In genomic region chr9:129863059-129863690, GRCh38 we compare ENCODE assay signal across 1 cellular context.
TF ChIP-seq lines count a peak whose summit lies in the region.

No MANE protein-coding gene starts in this region.

TF ChIP-seq in K562, 482 proteins besides CTCF, POLR2A, EP300 and RAD21 (continued from another document and continues in another):
- TF ChIP-seq, protein P1, sequence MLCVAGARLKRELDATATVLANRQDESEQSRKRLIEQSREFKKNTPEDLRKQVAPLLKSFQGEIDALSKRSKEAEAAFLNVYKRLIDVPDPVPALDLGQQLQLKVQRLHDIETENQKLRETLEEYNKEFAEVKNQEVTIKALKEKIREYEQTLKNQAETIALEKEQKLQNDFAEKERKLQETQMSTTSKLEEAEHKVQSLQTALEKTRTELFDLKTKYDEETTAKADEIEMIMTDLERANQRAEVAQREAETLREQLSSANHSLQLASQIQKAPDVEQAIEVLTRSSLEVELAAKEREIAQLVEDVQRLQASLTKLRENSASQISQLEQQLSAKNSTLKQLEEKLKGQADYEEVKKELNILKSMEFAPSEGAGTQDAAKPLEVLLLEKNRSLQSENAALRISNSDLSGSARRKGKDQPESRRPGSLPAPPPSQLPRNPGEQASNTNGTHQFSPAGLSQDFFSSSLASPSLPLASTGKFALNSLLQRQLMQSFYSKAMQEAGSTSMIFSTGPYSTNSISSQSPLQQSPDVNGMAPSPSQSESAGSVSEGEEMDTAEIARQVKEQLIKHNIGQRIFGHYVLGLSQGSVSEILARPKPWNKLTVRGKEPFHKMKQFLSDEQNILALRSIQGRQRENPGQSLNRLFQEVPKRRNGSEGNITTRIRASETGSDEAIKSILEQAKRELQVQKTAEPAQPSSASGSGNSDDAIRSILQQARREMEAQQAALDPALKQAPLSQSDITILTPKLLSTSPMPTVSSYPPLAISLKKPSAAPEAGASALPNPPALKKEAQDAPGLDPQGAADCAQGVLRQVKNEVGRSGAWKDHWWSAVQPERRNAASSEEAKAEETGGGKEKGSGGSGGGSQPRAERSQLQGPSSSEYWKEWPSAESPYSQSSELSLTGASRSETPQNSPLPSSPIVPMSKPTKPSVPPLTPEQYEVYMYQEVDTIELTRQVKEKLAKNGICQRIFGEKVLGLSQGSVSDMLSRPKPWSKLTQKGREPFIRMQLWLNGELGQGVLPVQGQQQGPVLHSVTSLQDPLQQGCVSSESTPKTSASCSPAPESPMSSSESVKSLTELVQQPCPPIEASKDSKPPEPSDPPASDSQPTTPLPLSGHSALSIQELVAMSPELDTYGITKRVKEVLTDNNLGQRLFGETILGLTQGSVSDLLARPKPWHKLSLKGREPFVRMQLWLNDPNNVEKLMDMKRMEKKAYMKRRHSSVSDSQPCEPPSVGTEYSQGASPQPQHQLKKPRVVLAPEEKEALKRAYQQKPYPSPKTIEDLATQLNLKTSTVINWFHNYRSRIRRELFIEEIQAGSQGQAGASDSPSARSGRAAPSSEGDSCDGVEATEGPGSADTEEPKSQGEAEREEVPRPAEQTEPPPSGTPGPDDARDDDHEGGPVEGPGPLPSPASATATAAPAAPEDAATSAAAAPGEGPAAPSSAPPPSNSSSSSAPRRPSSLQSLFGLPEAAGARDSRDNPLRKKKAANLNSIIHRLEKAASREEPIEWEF (CRISPR knock-in tag; IDR thresholded peaks at IDR 0.05) = peak; percentile 93; the same call in 1 of the 2 replicates
- TF ChIP-seq IFI16 (CRISPR knock-in tag; IDR thresholded peaks at IDR 0.05) (no peak), TBP (optimal IDR thresholded peaks at IDR 0.05; ENCODE audit: low read depth, low read length) (peak; percentile 72), CREB5 (CRISPR knock-in tag; IDR thresholded peaks at IDR 0.05) (peak; percentile 84), NR0B1 (IDR thresholded peaks at IDR 0.05; ENCODE audit: partially characterized antibody) (no peak), ZNF609 (CRISPR knock-in tag; IDR thresholded peaks at IDR 0.05; ENCODE audit: borderline replicate concordance) (peak; percentile 100), TAF9B (IDR thresholded peaks at IDR 0.05; ENCODE audit: partially characterized antibody) (no peak), SRF (CRISPR knock-in tag; IDR thresholded peaks at IDR 0.05) (peak in 1 of 2 experiments; percentile 2; a peak in 1 of 4 replicates), POLR2G (IDR thresholded peaks at IDR 0.05; ENCODE audit: low read depth, low read length) (peak; percentile 80), GATA2 (CRISPR knock-in tag; IDR thresholded peaks at IDR 0.05) (peak; percentile 99), FOXK1 (CRISPR knock-in tag; IDR thresholded peaks at IDR 0.05; ENCODE audit: borderline replicate concordance) (peak; percentile 62; the same call in 1 of the 2 replicates), JUND (IDR thresholded peaks at IDR 0.05; ENCODE audit: borderline replicate concordance, low read depth, low read length) (peak; percentile 99), JUND (tag; IDR thresholded peaks at IDR 0.05; ENCODE audit: borderline replicate concordance, low read depth, low read length) (peak; percentile 94; the same call in 2 of the 3 replicates), SMC3 (conservative IDR thresholded peaks at IDR 0.05; ENCODE audit: insufficient read depth, low read depth, low read length) (peak; percentile 31; the same call in 1 of the 2 replicates), JUN (IDR thresholded peaks at IDR 0.05; ENCODE audit: borderline replicate concordance, low read depth, low read length) (peak; percentile 99), JUN (CRISPR knock-in tag; IDR thresholded peaks at IDR 0.05; ENCODE audit: borderline replicate concordance) (peak; percentile 93; the same call in 1 of the 2 replicates), STAT6 (CRISPR knock-in tag; IDR thresholded peaks at IDR 0.05) (peak; percentile 97; the same call in 1 of the 2 replicates), XRCC5 (IDR thresholded peaks at IDR 0.05; ENCODE audit: low read depth, low read length) (peak; percentile 98), KDM2B (CRISPR knock-in tag; IDR thresholded peaks at IDR 0.05) (peak; percentile 46; the same call in 1 of the 2 replicates), TEAD1 (CRISPR knock-in tag; IDR thresholded peaks at IDR 0.05) (peak; percentile 93 to 96), CC2D1A (IDR thresholded peaks at IDR 0.05) (peak; percentile 98), CREBBP (IDR thresholded peaks at IDR 0.05; ENCODE audit: low read depth, low read length) (no peak)
- TF ChIP-seq, protein P2, sequence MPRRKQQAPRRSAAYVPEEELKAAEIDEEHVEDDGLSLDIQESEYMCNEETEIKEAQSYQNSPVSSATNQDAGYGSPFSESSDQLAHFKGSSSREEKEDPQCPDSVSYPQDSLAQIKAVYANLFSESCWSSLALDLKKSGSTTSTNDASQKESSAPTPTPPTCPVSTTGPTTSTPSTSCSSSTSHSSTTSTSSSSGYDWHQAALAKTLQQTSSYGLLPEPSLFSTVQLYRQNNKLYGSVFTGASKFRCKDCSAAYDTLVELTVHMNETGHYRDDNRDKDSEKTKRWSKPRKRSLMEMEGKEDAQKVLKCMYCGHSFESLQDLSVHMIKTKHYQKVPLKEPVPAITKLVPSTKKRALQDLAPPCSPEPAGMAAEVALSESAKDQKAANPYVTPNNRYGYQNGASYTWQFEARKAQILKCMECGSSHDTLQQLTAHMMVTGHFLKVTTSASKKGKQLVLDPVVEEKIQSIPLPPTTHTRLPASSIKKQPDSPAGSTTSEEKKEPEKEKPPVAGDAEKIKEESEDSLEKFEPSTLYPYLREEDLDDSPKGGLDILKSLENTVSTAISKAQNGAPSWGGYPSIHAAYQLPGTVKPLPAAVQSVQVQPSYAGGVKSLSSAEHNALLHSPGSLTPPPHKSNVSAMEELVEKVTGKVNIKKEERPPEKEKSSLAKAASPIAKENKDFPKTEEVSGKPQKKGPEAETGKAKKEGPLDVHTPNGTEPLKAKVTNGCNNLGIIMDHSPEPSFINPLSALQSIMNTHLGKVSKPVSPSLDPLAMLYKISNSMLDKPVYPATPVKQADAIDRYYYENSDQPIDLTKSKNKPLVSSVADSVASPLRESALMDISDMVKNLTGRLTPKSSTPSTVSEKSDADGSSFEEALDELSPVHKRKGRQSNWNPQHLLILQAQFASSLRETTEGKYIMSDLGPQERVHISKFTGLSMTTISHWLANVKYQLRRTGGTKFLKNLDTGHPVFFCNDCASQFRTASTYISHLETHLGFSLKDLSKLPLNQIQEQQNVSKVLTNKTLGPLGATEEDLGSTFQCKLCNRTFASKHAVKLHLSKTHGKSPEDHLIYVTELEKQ (CRISPR knock-in tag; IDR thresholded peaks at IDR 0.05) = peak; percentile 44; the same call in 1 of the 2 replicates
- TF ChIP-seq, protein P3, sequence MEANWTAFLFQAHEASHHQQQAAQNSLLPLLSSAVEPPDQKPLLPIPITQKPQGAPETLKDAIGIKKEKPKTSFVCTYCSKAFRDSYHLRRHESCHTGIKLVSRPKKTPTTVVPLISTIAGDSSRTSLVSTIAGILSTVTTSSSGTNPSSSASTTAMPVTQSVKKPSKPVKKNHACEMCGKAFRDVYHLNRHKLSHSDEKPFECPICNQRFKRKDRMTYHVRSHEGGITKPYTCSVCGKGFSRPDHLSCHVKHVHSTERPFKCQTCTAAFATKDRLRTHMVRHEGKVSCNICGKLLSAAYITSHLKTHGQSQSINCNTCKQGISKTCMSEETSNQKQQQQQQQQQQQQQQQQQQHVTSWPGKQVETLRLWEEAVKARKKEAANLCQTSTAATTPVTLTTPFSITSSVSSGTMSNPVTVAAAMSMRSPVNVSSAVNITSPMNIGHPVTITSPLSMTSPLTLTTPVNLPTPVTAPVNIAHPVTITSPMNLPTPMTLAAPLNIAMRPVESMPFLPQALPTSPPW (CRISPR knock-in tag; IDR thresholded peaks at IDR 0.05) = peak; percentile 92
- TF ChIP-seq, protein P4, sequence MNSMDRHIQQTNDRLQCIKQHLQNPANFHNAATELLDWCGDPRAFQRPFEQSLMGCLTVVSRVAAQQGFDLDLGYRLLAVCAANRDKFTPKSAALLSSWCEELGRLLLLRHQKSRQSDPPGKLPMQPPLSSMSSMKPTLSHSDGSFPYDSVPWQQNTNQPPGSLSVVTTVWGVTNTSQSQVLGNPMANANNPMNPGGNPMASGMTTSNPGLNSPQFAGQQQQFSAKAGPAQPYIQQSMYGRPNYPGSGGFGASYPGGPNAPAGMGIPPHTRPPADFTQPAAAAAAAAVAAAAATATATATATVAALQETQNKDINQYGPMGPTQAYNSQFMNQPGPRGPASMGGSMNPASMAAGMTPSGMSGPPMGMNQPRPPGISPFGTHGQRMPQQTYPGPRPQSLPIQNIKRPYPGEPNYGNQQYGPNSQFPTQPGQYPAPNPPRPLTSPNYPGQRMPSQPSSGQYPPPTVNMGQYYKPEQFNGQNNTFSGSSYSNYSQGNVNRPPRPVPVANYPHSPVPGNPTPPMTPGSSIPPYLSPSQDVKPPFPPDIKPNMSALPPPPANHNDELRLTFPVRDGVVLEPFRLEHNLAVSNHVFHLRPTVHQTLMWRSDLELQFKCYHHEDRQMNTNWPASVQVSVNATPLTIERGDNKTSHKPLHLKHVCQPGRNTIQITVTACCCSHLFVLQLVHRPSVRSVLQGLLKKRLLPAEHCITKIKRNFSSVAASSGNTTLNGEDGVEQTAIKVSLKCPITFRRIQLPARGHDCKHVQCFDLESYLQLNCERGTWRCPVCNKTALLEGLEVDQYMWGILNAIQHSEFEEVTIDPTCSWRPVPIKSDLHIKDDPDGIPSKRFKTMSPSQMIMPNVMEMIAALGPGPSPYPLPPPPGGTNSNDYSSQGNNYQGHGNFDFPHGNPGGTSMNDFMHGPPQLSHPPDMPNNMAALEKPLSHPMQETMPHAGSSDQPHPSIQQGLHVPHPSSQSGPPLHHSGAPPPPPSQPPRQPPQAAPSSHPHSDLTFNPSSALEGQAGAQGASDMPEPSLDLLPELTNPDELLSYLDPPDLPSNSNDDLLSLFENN (IDR thresholded peaks at IDR 0.05; ENCODE audit: low read depth in 2 of 2, low read length in 2 of 2) = peak in 1 of 2 experiments; percentile 99; a peak in 2 of 4 replicates
